Comparison of ENCODE assay signal across 9 cellular contexts in the genomic region with DNA sequence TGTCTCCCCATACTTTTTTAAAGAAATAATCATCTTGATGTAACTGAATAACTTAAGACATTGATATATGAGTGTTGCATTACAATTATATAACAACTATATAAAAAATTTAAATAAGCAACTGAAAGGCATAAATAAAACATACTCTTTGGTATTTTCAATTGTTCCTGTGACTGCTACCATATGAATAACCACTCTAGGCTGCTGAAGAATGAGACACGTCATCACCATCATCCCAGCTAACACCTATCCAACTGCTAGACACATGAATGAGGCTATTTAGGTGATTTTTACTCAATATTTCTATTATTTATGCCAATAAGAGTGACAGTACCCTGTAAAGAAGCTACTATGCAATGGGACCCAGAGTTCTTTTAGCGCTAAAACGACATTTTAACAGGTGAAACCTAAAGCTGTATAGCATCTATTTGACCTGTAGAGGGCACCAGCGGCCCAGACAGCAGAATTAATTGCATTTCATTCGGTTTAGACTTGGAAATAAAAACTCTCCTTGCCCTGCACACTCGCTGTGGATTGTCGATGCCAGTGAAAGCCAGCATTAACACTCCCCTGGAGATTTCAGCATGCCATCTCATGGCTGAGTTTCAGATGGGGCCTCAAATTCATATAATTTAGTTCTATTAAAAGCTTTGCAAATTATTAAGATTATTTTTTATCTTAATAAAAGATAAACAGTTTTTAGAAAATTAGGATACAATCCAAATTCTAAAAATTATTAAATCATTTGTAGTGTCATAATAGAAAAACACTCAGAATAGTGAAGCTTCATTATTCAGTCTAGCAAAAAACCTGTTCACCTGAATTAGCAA.
DNase-seq lines count a peak whose midpoint lies in the region; ATAC-seq and TF ChIP-seq lines count a peak whose summit lies in the region.
"Had no signal": no experiment of that assay in that cellular context is flagged by ENCODE, and none has a peak within 500 bp of the region (broad histone marks: within the 10 kb centered on the region; RNA-seq: fewer than 3 reads in every experiment).

No MANE protein-coding gene starts in this region.

- no peaks in the 10 kb centered on the region for H3K9me3 ChIP-seq in gastroesophageal sphincter

- TF ChIP-seq CTCF in gastroesophageal sphincter (IDR thresholded peaks at IDR 0.05) = peak; percentile 58 to 88 (median 62)

- H3K9me3 Mint-ChIP-seq in activated CD8-positive, alpha-beta memory T cell treated with anti-CD3 and anti-CD28 coated beads, Interleukin-2, amount 10 ng/mL, durations not matched to agents 7 days and 5 days (ENCODE audit: low read depth) = no peaks in the 10 kb centered on the region

- no peaks in the 10 kb centered on the region for H3K27me3 ChIP-seq in gastroesophageal sphincter

- ATAC-seq in GM21367 (IDR thresholded peaks at IDR 0.05; ENCODE audit: unreplicated experiment) (peak; percentile 96), HG03521 (IDR thresholded peaks at IDR 0.05; ENCODE audit: unreplicated experiment) (peak; percentile 81), gastroesophageal sphincter (peak; percentile 60)
- no peak for ATAC-seq in activated CD8-positive, alpha-beta memory T cell treated with anti-CD3 and anti-CD28 coated beads, Interleukin-2, amount 10 ng/mL, durations not matched to agents 7 days and 5 days

- H3K4me1 Mint-ChIP-seq in activated CD8-positive, alpha-beta memory T cell treated with anti-CD3 and anti-CD28 coated beads, Interleukin-2, amount 10 ng/mL, durations not matched to agents 7 days and 5 days = no peaks in the 10 kb centered on the region

- no peaks in the 10 kb centered on the region for H3K36me3 ChIP-seq in gastroesophageal sphincter

- no peaks in the 10 kb centered on the region for H3K36me3 Mint-ChIP-seq in activated CD8-positive, alpha-beta memory T cell treated with anti-CD3 and anti-CD28 coated beads, Interleukin-2, amount 10 ng/mL, durations not matched to agents 7 days and 5 days
- H3K36me3 Mint-ChIP-seq: activated naive CD8-positive, alpha-beta T cell had no signal

- no peak overlapping the region for H3K4me3 Mint-ChIP-seq in activated CD8-positive, alpha-beta memory T cell treated with anti-CD3 and anti-CD28 coated beads, Interleukin-2, amount 10 ng/mL, durations not matched to agents 7 days and 5 days
- H3K4me3 Mint-ChIP-seq: activated naive CD8-positive, alpha-beta T cell had no signal

- CTCF ChIA-PET in activated CD8-positive, alpha-beta memory T cell treated with anti-CD3 and anti-CD28 coated beads, Interleukin-2, amount 10 ng/mL, durations not matched to agents 7 days and 5 days (lab: Charles Lee) = interaction anchor here (0.7 to 2.9 kb wide), 15 partner anchors 8 to 939 kb away, joined by 3 to 12 read pairs (median 4); partner anchors contain the start of genes MAP2 and PTH2R

- H3K27ac Mint-ChIP-seq in activated CD8-positive, alpha-beta memory T cell treated with anti-CD3 and anti-CD28 coated beads, Interleukin-2, amount 10 ng/mL, durations not matched to agents 7 days and 5 days = no peak overlapping the region
- H3K27ac Mint-ChIP-seq: activated naive CD8-positive, alpha-beta T cell had no signal

- no peaks in the 10 kb centered on the region for H3K27me3 Mint-ChIP-seq in activated CD8-positive, alpha-beta memory T cell treated with anti-CD3 and anti-CD28 coated beads, Interleukin-2, amount 10 ng/mL, durations not matched to agents 7 days and 5 days
- H3K27me3 Mint-ChIP-seq: activated naive CD8-positive, alpha-beta T cell had no signal

- H3K4me1 ChIP-seq in gastroesophageal sphincter = peaks cover 0 to 5% (median 0%) of the 10 kb centered on the region in 3 donors

- DNase-seq in EH (ENCODE audit: low read depth) = peak; percentile 67
- peak; percentile 85 for DNase-seq in NCI-H510A treated with DMSO at 0.1 percent for 48 hours (lab: John Stamatoyannopoulos, UW)
- DNase-seq in activated CD8-positive, alpha-beta memory T cell treated with anti-CD3 and anti-CD28 coated beads, Interleukin-2, amount 10 ng/mL, durations not matched to agents 7 days and 5 days = peak; percentile 42
- DNase-seq in posterior cingulate gyrus = peak in 9 of 10 donors; percentile 32 to 89 (median 54)
- no peak for DNase-seq in central memory CD4-positive, alpha-beta T cell

- 2 to 10% methylated on average over 7 of the region's 7 CpGs for WGBS in gastroesophageal sphincter (ENCODE audit: low coverage in 1 of 2), 2 donors

- H3K27ac ChIP-seq in gastroesophageal sphincter = no peak overlapping the region

- intact Hi-C loops in posterior cingulate gyrus (cut with DNase I) = loop anchor here (1.0 to 10.0 kb wide), 3 partner anchors 89 to 640 kb away; no protein-coding TSS in a partner anchor

- no peak overlapping the region for H3K4me3 ChIP-seq in gastroesophageal sphincter

- TF ChIP-seq EP300 in gastroesophageal sphincter (IDR thresholded peaks at IDR 0.05) = no peak

- no peak for TF ChIP-seq POLR2A in gastroesophageal sphincter (IDR thresholded peaks at IDR 0.05)
